ENCODE assay signal across 19 cellular contexts in the genomic region with DNA sequence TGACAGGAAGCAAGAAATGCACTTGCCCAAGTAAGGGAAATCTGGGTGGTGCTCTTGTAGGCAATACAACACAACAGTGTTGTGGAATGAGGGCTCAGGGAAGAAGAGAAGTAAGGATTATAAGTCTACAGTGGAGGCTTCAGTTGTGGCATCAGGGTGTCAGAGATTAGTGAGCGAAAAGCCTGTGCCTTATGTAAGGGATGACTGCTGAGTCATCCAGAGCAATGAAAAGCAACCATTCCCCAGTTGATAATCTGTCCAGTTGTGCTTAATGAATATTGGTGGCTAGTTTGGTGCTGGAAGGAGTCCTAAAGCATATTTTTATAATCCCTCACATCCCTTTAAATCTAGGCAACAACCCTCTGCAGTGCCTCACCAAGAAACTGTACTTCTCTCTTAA. TPM values are rescaled to one million over a fixed set of nuclear protein-coding genes. Genes with fewer than 3 reads are reported as not detected.
DNase-seq lines count a peak whose midpoint lies in the region; ATAC-seq, FAIRE-seq and TF ChIP-seq lines count a peak whose summit lies in the region.
"Had no signal": no experiment of that assay in that cellular context is flagged by ENCODE, and none has a peak within 500 bp of the region (broad histone marks: within the 10 kb centered on the region; RNA-seq: fewer than 3 reads in every experiment).

No MANE protein-coding gene starts in this region.

- H3K9me1 ChIP-seq in K562 (ENCODE audit: control insufficient read depth, insufficient read depth, low read length), result no peaks in the 10 kb centered on the region

- no peak overlapping the region for H3K27ac ChIP-seq in K562 (ENCODE audit: extremely low read depth, low read depth, low read length)
- H3K27ac ChIP-seq in naive thymus-derived CD4-positive, alpha-beta T cell (ENCODE audit: low read depth, low read length), result no peak overlapping the region
- H3K27ac ChIP-seq: RWPE1 had no signal

- ATAC-seq in K562 (peak; percentile 54; the same call in 2 of the 3 replicates), HG03520 (IDR thresholded peaks at IDR 0.05; ENCODE audit: unreplicated experiment) (no peak)
- ATAC-seq in naive thymus-derived CD4-positive, alpha-beta T cell, result no peak

- CTCF ChIA-PET in K562 (lab: Yijun Ruan, JAX; ENCODE audit: low intra/inter-chr PET ratio), result no interaction called here
- CTCF ChIA-PET in naive thymus-derived CD4-positive, alpha-beta T cell (lab: Charles Lee), result no interaction called here

- peaks cover 91% of the 10 kb centered on the region for H3K36me3 Mint-ChIP-seq in activated T-cell treated with anti-CD3 and anti-CD28 coated beads, Interleukin-2, amount 50 U/mL, for 24 hours (ENCODE audit: low read depth)
- peaks cover 44% of the 10 kb centered on the region for H3K36me3 Mint-ChIP-seq in HFFc6 (ENCODE audit: low read depth)
- peaks cover 9 to 57% (median 37%) of the 10 kb centered on the region in 5 donors for H3K36me3 Mint-ChIP-seq in naive thymus-derived CD4-positive, alpha-beta T cell

- no peak overlapping the region for H3K4me3 Mint-ChIP-seq in activated T-cell treated with anti-CD3 and anti-CD28 coated beads, Interleukin-2, amount 50 U/mL, for 24 hours
- H3K4me3 Mint-ChIP-seq in HFFc6, result no peak overlapping the region
- H3K4me3 Mint-ChIP-seq in naive thymus-derived CD4-positive, alpha-beta T cell, result no peak overlapping the region

- no peak for DNase-seq in activated T-cell treated with anti-CD3 and anti-CD28 coated beads, Interleukin-2, amount 50 U/mL, for 24 hours
- DNase-seq in activated T-cell treated with anti-CD3 and anti-CD28 coated beads, Interleukin-2, amount 50 U/mL, for 48 hours, result no peak
- no peak for DNase-seq in HFFc6
- peak in 3 of 4 experiments; percentile 10 to 41 (median 22) for DNase-seq in K562 (ENCODE audit: extremely low read depth in 1 of 4, low spot score in 3 of 4)
- no peak for DNase-seq in naive thymus-derived CD4-positive, alpha-beta T cell
- no peak for DNase-seq in T1000 (lab: John Stamatoyannopoulos, UW)
- no peak for DNase-seq in posterior vena cava (ENCODE audit: low spot score)
- DNase-seq: activated CD4-positive, alpha-beta T cell treated with anti-CD3 and anti-CD28 coated beads for 1 hour; activated gamma-delta T cell; H7; heart right ventricle; NCI-H1105; NCI-H2081; NCI-H510A; nucleus accumbens; stimulated activated CD4-positive, alpha-beta T cell treated with anti-CD3 and anti-CD28 coated beads, Interleukin-12 subunit alpha, Interleukin-12 subunit beta, amount 100 ng/mL, for 4 hours had no signal

- TF ChIP-seq CTCF in HFFc6 (IDR thresholded peaks at IDR 0.05) (no peak), K562 (IDR thresholded peaks at IDR 0.05 in 2 of 3, conservative IDR thresholded peaks at IDR 0.05 in 1 of 3; ENCODE audit: insufficient read depth in 2 of 3, low read depth in 1 of 3, low read length in 3 of 3) (no peak)

- no peak overlapping the region for H3K4me2 ChIP-seq in K562 (ENCODE audit: insufficient read depth, low read length)

- POLR2A ChIA-PET in K562 (lab: Yijun Ruan, JAX), result no interaction called here
- POLR2A ChIA-PET in naive thymus-derived CD4-positive, alpha-beta T cell (lab: Charles Lee), result no interaction called here

- no peaks in the 10 kb centered on the region for H3K79me2 ChIP-seq in K562 (ENCODE audit: control insufficient read depth, insufficient read depth, low read length)

- intact Hi-C loops in K562 (cut with micrococcal nuclease), result no loop called here
- intact Hi-C loops in naive thymus-derived CD4-positive, alpha-beta T cell (cut with micrococcal nuclease), result loop anchor here in 1 of 2 donors (5.0 kb wide), 1 partner anchor 34 kb away; no protein-coding TSS in a partner anchor
- intact Hi-C loops in posterior vena cava (cut with DNase I), result no loop called here

- no peak overlapping the region for H3K4me3 ChIP-seq in K562
- no peak overlapping the region for H3K4me3 ChIP-seq in naive thymus-derived CD4-positive, alpha-beta T cell (ENCODE audit: low read length)
- H3K4me3 ChIP-seq: heart right ventricle had no signal

- H3K36me3 ChIP-seq in K562 (ENCODE audit: control insufficient read depth, insufficient read depth, low read length), result peaks cover 72% of the 10 kb centered on the region
- H3K36me3 ChIP-seq in naive thymus-derived CD4-positive, alpha-beta T cell (ENCODE audit: control insufficient read depth in 2 of 3, insufficient read depth in 3 of 3, low read length in 3 of 3), result peaks cover 24 to 66% (median 49%) of the 10 kb centered on the region in 3 experiments

- no peak overlapping the region for H3K9ac ChIP-seq in K562 (ENCODE audit: insufficient read depth in 1 of 2, low read depth in 2 of 2, low read length in 2 of 2)

- no peak for TF ChIP-seq EP300 in K562 (IDR thresholded peaks at IDR 0.05; ENCODE audit: low read length)

- no peaks in the 10 kb centered on the region for H3K27me3 ChIP-seq in K562 (ENCODE audit: control insufficient read depth in 2 of 2, insufficient read depth in 2 of 2, low read length in 2 of 2)
- no peaks in the 10 kb centered on the region for H3K27me3 ChIP-seq in naive thymus-derived CD4-positive, alpha-beta T cell (ENCODE audit: control insufficient read depth in 2 of 2, insufficient read depth in 2 of 2, low read length in 2 of 2)
- H3K27me3 ChIP-seq: heart right ventricle had no signal

- no peak for TF ChIP-seq RAD21 in K562 (CRISPR knock-in tag; conservative IDR thresholded peaks at IDR 0.05 in 1 of 2, IDR thresholded peaks at IDR 0.05 in 1 of 2)

- H3K4me1 ChIP-seq in K562 (replicated peaks in 1 of 2; ENCODE audit: control insufficient read depth in 2 of 2, insufficient read depth in 2 of 2, low read length in 2 of 2), result peaks cover 0 to 4% of the 10 kb centered on the region in 2 experiments; a peak in 2 of 5 replicates
- H3K4me1 ChIP-seq in naive thymus-derived CD4-positive, alpha-beta T cell (ENCODE audit: control insufficient read depth in 2 of 2, insufficient read depth in 2 of 2, low read length in 2 of 2), result no peaks in the 10 kb centered on the region

- peak; percentile 56 for FAIRE-seq in K562 (lab: Jason Lieb, UNC)
- FAIRE-seq: D721Med had no signal

- H3K27me3 Mint-ChIP-seq in activated T-cell treated with anti-CD3 and anti-CD28 coated beads, Interleukin-2, amount 50 U/mL, for 24 hours, result no peaks in the 10 kb centered on the region
- no peaks in the 10 kb centered on the region; the same call in 1 of the 2 replicates for H3K27me3 Mint-ChIP-seq in HFFc6 (ENCODE audit: insufficient read depth)
- no peaks in the 10 kb centered on the region for H3K27me3 Mint-ChIP-seq in naive thymus-derived CD4-positive, alpha-beta T cell

- no peaks in the 10 kb centered on the region for H4K20me1 ChIP-seq in K562 (replicated peaks; ENCODE audit: control insufficient read depth, insufficient read depth, low read length)

- TF ChIP-seq POLR2A in K562 (conservative IDR thresholded peaks at IDR 0.05), result no peak

- no peaks in the 10 kb centered on the region for H3K9me3 Mint-ChIP-seq in activated T-cell treated with anti-CD3 and anti-CD28 coated beads, Interleukin-2, amount 50 U/mL, for 24 hours
- H3K9me3 Mint-ChIP-seq in HFFc6, result no peaks in the 10 kb centered on the region
- no peaks in the 10 kb centered on the region for H3K9me3 Mint-ChIP-seq in naive thymus-derived CD4-positive, alpha-beta T cell

- H2AFZ ChIP-seq in K562 (ENCODE audit: low read depth, low read length), result no peak overlapping the region

- in situ Hi-C loops in K562 (cut with MboI), result loop anchor here (25.0 kb wide), 2 partner anchors 611 to 836 kb away; a partner anchor contains a TSS

- peaks cover 33% of the 10 kb centered on the region for H3K4me1 Mint-ChIP-seq in activated T-cell treated with anti-CD3 and anti-CD28 coated beads, Interleukin-2, amount 50 U/mL, for 24 hours (ENCODE audit: low read depth)
- H3K4me1 Mint-ChIP-seq in HFFc6 (ENCODE audit: low read depth), result peaks cover 17% of the 10 kb centered on the region
- peaks cover under 1 to 28% (median 24%) of the 10 kb centered on the region in 7 donors for H3K4me1 Mint-ChIP-seq in naive thymus-derived CD4-positive, alpha-beta T cell

- BruUV-seq in K562 (replicated peaks; lab: Mats Ljungman, UMichigan), result no TSS peak

- 50% methylated on average over 1 of the region's 1 CpG for WGBS in K562 (ENCODE audit: insufficient coverage, low coverage, missing lambda C conversion rate)

- H3K27ac Mint-ChIP-seq in activated T-cell treated with anti-CD3 and anti-CD28 coated beads, Interleukin-2, amount 50 U/mL, for 24 hours, result peak overlapping the region; percentile 60
- peak overlapping the region; percentile 33 for H3K27ac Mint-ChIP-seq in HFFc6
- H3K27ac Mint-ChIP-seq in naive thymus-derived CD4-positive, alpha-beta T cell, result peak overlapping the region in 7 of 9 donors; percentile 11 to 74 (median 33)

- no peaks in the 10 kb centered on the region for H3K9me3 ChIP-seq in K562 (replicated peaks; ENCODE audit: control insufficient read depth, insufficient read depth, low read depth, low read length)
- no peaks in the 10 kb centered on the region for H3K9me3 ChIP-seq in naive thymus-derived CD4-positive, alpha-beta T cell (ENCODE audit: control insufficient read depth in 2 of 3, low read length in 3 of 3)
- H3K9me3 ChIP-seq: heart right ventricle had no signal

TF ChIP-seq in K562, 482 proteins besides CTCF, POLR2A, EP300 and RAD21 (continues in another document):
- no peak for TF ChIP-seq DIDO1 (tag; IDR thresholded peaks at IDR 0.05; ENCODE audit: low read depth)
- TF ChIP-seq MAFG (tag; conservative IDR thresholded peaks at IDR 0.05), result peak; percentile 93

RNA-seq across cellular contexts. Expression of a gene that starts 42.0 kb away (rescaled TPM):
- 10 to 100 TPM; 28.1 to 31.7 (median 30.9) TPM for total RNA-seq in HFFc6 (2021; fragmentation: NEBNext Ultra II Directional; extraction: Animal tissue kit (Norgen Biotek cat#: 25700))
- total RNA-seq in K562 (2011; cell fraction: chromatin; rRNA removed; ENCODE audit: low replicate concordance), result 93.0 and 228 TPM in 2 replicates
- 27.8 and 36.8 TPM in 2 replicates for total RNA-seq in K562 (2011; cell fraction: nucleolus; rRNA removed)
- total RNA-seq in K562 (2011; cell fraction: nucleoplasm; rRNA removed), result 72.7 and 134 TPM in 2 replicates
- 23.6 and 24.2 TPM in 2 replicates for total RNA-seq in K562 (2014; rRNA removed)
- total RNA-seq in K562 (2014; rRNA removed; fragmentation: Illumina TruSeq; extraction: Trizol), result 36.0 and 42.6 TPM in 2 replicates
- 35.1 and 39.4 TPM in 2 replicates for total RNA-seq in K562 (2015; rRNA removed; fragmentation: Illumina TruSeq; extraction: Trizol)
- total RNA-seq in K562 (2021), result 26.5 and 31.3 TPM in 2 replicates
- polyA plus RNA-seq in K562 (2011; rRNA removed), result 25.2 and 37.2 TPM in 2 replicates
- polyA plus RNA-seq in K562 (2011; cell fraction: cytosol; rRNA removed), result 9.8 and 11.9 TPM in 2 replicates
- 46.6 and 50.6 TPM in 2 replicates for polyA plus RNA-seq in K562 (2011; cell fraction: nucleus; rRNA removed)
- 13.6 and 17.9 TPM in 2 replicates for polyA plus RNA-seq in K562 (2012)
- 28.3 and 32.4 TPM in 2 replicates for polyA plus RNA-seq in K562 (2014; fragmentation: Illumina TruSeq; extraction: Trizol)
- 10 to 100 TPM in 1 of 2 experiments, 1 to 10 TPM in 1; 7.4 to 21.6 TPM for polyA plus RNA-seq in K562 (2014; fragmentation: Nextera tagmentation; extraction: Ambion mirVana)
- polyA plus RNA-seq in K562 (2014; rRNA removed), result 19.0 and 29.3 TPM in 2 replicates
- 84.8 and 116 TPM in 2 replicates for polyA minus RNA-seq in K562 (2011; rRNA and poly(A)+ RNA removed)
- polyA minus RNA-seq in K562 (2011; cell fraction: cytosol; rRNA and poly(A)+ RNA removed), result 24.6 and 31.4 TPM in 2 replicates
- polyA minus RNA-seq in K562 (2011; cell fraction: nucleus; rRNA and poly(A)+ RNA removed), result 88.1 and 152 TPM in 2 replicates
- total RNA-seq in naive thymus-derived CD4-positive, alpha-beta T cell, result 10 to 100 TPM; 59.2 to 80.0 (median 65.6) TPM
- polyA plus RNA-seq in naive thymus-derived CD4-positive, alpha-beta T cell, result 10 to 100 TPM; 16.7 to 23.4 TPM
- 10 to 100 TPM; 39.4 to 39.6 TPM for total RNA-seq in posterior vena cava

Comparison
In these comparisons a context has a peak if more than half of its experiments do, and no peak if none do; other contexts are left out.
1. DNase-seq: peak in K562 (3 of 4); none in activated T-cell treated with anti-CD3 and anti-CD28 coated beads, Interleukin-2, amount 50 U/mL, for 24 hours (single experiment), activated T-cell treated with anti-CD3 and anti-CD28 coated beads, Interleukin-2, amount 50 U/mL, for 48 hours (0 of 2), HFFc6 (single experiment), naive thymus-derived CD4-positive, alpha-beta T cell (0 of 9), T1000 (single experiment) and posterior vena cava (single experiment).
2. Peak in every context shown above with its lines, with median percentiles within 50 percentile points of each other: H3K27ac Mint-ChIP-seq.